In genomic region chr7:102258749-102259107, GRCh38 we compare ENCODE assay signal across 29 cellular contexts. TPM values are rescaled to one million over a fixed set of nuclear protein-coding genes. Genes with fewer than 3 reads are reported as not detected.
A peak's percentile ranks its signal among the peaks of the same experiment; 100 is the strongest.
DNase-seq lines count a peak whose midpoint lies in the region; TF ChIP-seq lines count a peak whose summit lies in the region.
"Had no signal": no experiment of that assay in that cellular context is flagged by ENCODE, and none has a peak within 500 bp of the region (broad histone marks: within the 10 kb centered on the region; RNA-seq: fewer than 3 reads in every experiment).

No MANE protein-coding gene starts in this region.

- H3K9ac ChIP-seq in endodermal cell (ENCODE audit: extremely low read depth, low read length, poor library complexity, severe bottlenecking), result no peak overlapping the region
- H3K9ac ChIP-seq: BLaER1, GM23248, parathyroid adenoma had no signal

- DNase-seq in BE2C, result peak; percentile 61
- peak; percentile 5 for DNase-seq in MV-4-11 (lab: John Stamatoyannopoulos, UW)
- DNase-seq in endodermal cell, result no peak
- DNase-seq in occipital lobe (lab: John Stamatoyannopoulos, UW), result peak; percentile 32
- DNase-seq in NCI-H69 (lab: John Stamatoyannopoulos, UW), result no peak
- DNase-seq in CD1c-positive myeloid dendritic cell (ENCODE audit: extremely low spot score), result no peak
- no peak for DNase-seq in ecto neural progenitor cell (ENCODE audit: low spot score)
- DNase-seq: activated CD4-positive, alpha-beta memory T cell treated with anti-CD3 and anti-CD28 coated beads for 36 hours; activated CD4-positive, CD25-positive, alpha-beta regulatory T cell treated with anti-CD3 and anti-CD28 coated beads, Interleukin-2, amount 50 U/mL, for 72 hours; activated naive CD4-positive, alpha-beta T cell treated with anti-CD3 and anti-CD28 coated beads for 36 hours; Caco-2; cerebellar nuclear complex; esophagus squamous epithelium; GF-D8; GM23248; naive thymus-derived CD8-positive, alpha-beta T cell; NCI-H1105; NCI-H187 treated with DMSO at 0.1 percent for 48 hours; NCI-H524 treated with DMSO at 0.1 percent for 48 hours; PC-3; retina; stimulated activated CD4-positive, alpha-beta T cell treated with anti-CD3 and anti-CD28 coated beads, Interleukin-2, amount 100 ng/mL, for 24 hours; testis had no signal

- H3K4me3 ChIP-seq in BE2C (ENCODE audit: low read depth, low read length), result no peak overlapping the region
- no peak overlapping the region for H3K4me3 ChIP-seq in endodermal cell (ENCODE audit: low read length)
- H3K4me3 ChIP-seq: BLaER1, esophagus squamous epithelium, GM23248, SK-N-MC, testis had no signal

- no peaks in the 10 kb centered on the region for H3K9me3 Mint-ChIP-seq in endodermal cell
- H3K9me3 Mint-ChIP-seq: activated CD4-positive, alpha-beta memory T cell treated with anti-CD3 and anti-CD28 coated beads for 36 hours; activated naive CD4-positive, alpha-beta T cell treated with anti-CD3 and anti-CD28 coated beads for 36 hours; naive thymus-derived CD8-positive, alpha-beta T cell; stimulated activated naive CD8-positive, alpha-beta T cell treated with anti-CD3 and anti-CD28 coated beads, Interleukin-15, Interleukin-2, amounts not matched to agents 100 ng/mL and 50 ng/mL, for 24 hours; T-helper 1 cell treated with Interleukin-12 subunit alpha and Interleukin-12 subunit beta and Interleukin-4 antibody, amounts not matched to agents 30 μg/mL and 1 μg/mL, for 36 hours had no signal

- peaks cover 3% of the 10 kb centered on the region for H3K36me3 Mint-ChIP-seq in endodermal cell (ENCODE audit: low read depth)
- H3K36me3 Mint-ChIP-seq: activated CD4-positive, alpha-beta memory T cell treated with anti-CD3 and anti-CD28 coated beads for 36 hours; naive thymus-derived CD8-positive, alpha-beta T cell had no signal

- 89% methylated on average over 6 to 12 of the region's 12 CpGs for WGBS in endodermal cell (ENCODE audit: insufficient coverage in 1 of 2, insufficient read length in 1 of 2), 2 experiments

- no peaks in the 10 kb centered on the region for H3K9me3 ChIP-seq in BE2C
- H3K9me3 ChIP-seq in endodermal cell (ENCODE audit: control insufficient read depth, low read length), result no peaks in the 10 kb centered on the region
- H3K9me3 ChIP-seq: BLaER1, Caco-2, esophagus squamous epithelium, testis had no signal

- H3K27ac ChIP-seq in endodermal cell (ENCODE audit: low read depth, low read length), result no peak overlapping the region
- H3K27ac ChIP-seq: BLaER1, esophagus squamous epithelium, GM23248, parathyroid adenoma, SK-N-MC, testis had no signal

- peak overlapping the region; percentile 75 for H3K27ac Mint-ChIP-seq in endodermal cell
- H3K27ac Mint-ChIP-seq: activated CD4-positive, alpha-beta memory T cell treated with anti-CD3 and anti-CD28 coated beads for 36 hours; activated naive CD4-positive, alpha-beta T cell treated with anti-CD3 and anti-CD28 coated beads for 36 hours; naive thymus-derived CD8-positive, alpha-beta T cell; stimulated activated naive CD8-positive, alpha-beta T cell treated with anti-CD3 and anti-CD28 coated beads, Interleukin-15, Interleukin-2, amounts not matched to agents 100 ng/mL and 50 ng/mL, for 24 hours; T-helper 1 cell treated with Interleukin-12 subunit alpha and Interleukin-12 subunit beta and Interleukin-4 antibody, amounts not matched to agents 30 μg/mL and 1 μg/mL, for 36 hours had no signal

- H3K27me3 Mint-ChIP-seq in endodermal cell (ENCODE audit: insufficient read depth), result no peaks in the 10 kb centered on the region
- H3K27me3 Mint-ChIP-seq: activated CD4-positive, alpha-beta memory T cell treated with anti-CD3 and anti-CD28 coated beads for 36 hours; brain; naive thymus-derived CD8-positive, alpha-beta T cell; stimulated activated naive CD8-positive, alpha-beta T cell treated with anti-CD3 and anti-CD28 coated beads, Interleukin-15, Interleukin-2, amounts not matched to agents 100 ng/mL and 50 ng/mL, for 24 hours had no signal

- H3K36me3 ChIP-seq in BE2C, result no peaks in the 10 kb centered on the region; the same call in 1 of the 2 replicates
- H3K36me3 ChIP-seq in endodermal cell (ENCODE audit: control insufficient read depth, insufficient read depth, low read length), result no peaks in the 10 kb centered on the region
- H3K36me3 ChIP-seq: esophagus squamous epithelium had no signal

- peaks cover 10% of the 10 kb centered on the region for H3K4me1 Mint-ChIP-seq in endodermal cell
- H3K4me1 Mint-ChIP-seq: naive thymus-derived CD8-positive, alpha-beta T cell had no signal

- H3K27me3 ChIP-seq in BE2C, result no peaks in the 10 kb centered on the region
- H3K27me3 ChIP-seq in endodermal cell (ENCODE audit: control insufficient read depth, insufficient read depth, low read length, poor library complexity, severe bottlenecking), result no peaks in the 10 kb centered on the region
- H3K27me3 ChIP-seq: BLaER1, esophagus squamous epithelium, testis had no signal

- H3K4me1 ChIP-seq in BE2C (peaks cover 12% of the 10 kb centered on the region), endodermal cell (ENCODE audit: control insufficient read depth, insufficient read depth, low read length) (no peaks in the 10 kb centered on the region)
- H3K4me1 ChIP-seq: Caco-2, esophagus squamous epithelium, parathyroid adenoma, testis had no signal

- TF ChIP-seq CTCF in BE2C (IDR thresholded peaks at IDR 0.05; ENCODE audit: low read depth, low read length) (no peak), endodermal cell (conservative IDR thresholded peaks at IDR 0.05) (no peak)

- no peak overlapping the region for H3K4me3 Mint-ChIP-seq in endodermal cell
- H3K4me3 Mint-ChIP-seq: activated CD4-positive, alpha-beta memory T cell treated with anti-CD3 and anti-CD28 coated beads for 36 hours; activated naive CD4-positive, alpha-beta T cell treated with anti-CD3 and anti-CD28 coated beads for 36 hours; brain; naive thymus-derived CD8-positive, alpha-beta T cell; stimulated activated naive CD8-positive, alpha-beta T cell treated with anti-CD3 and anti-CD28 coated beads, Interleukin-15, Interleukin-2, amounts not matched to agents 100 ng/mL and 50 ng/mL, for 24 hours; T-helper 1 cell treated with Interleukin-12 subunit alpha and Interleukin-12 subunit beta and Interleukin-4 antibody, amounts not matched to agents 30 μg/mL and 1 μg/mL, for 36 hours had no signal

RNA-seq across cellular contexts. Expression of gene SH2B2, which starts 27.9 kb away (rescaled TPM):
- polyA plus RNA-seq in BE2C (2012; ENCODE audit: insufficient read depth, insufficient read length, low read depth), result 16.9 TPM
- 1 to 10 TPM; 8.0 to 8.7 TPM for total RNA-seq in endodermal cell
- polyA plus RNA-seq in endodermal cell (2013, experiment 1 of 2), result 8.4 TPM
- polyA plus RNA-seq in endodermal cell (2013, experiment 2 of 2), result 8.7 TPM
- total RNA-seq in occipital lobe, result 11.9 TPM

Comparison
In these comparisons a context has a peak if more than half of its experiments do, and no peak if none do; other contexts are left out.
1. DNase-seq: peak in BE2C (single experiment), MV-4-11 (single experiment) and occipital lobe (single experiment); none in endodermal cell (single experiment), NCI-H69 (single experiment), CD1c-positive myeloid dendritic cell (single experiment) and ecto neural progenitor cell (single experiment).